17 cellular contexts compared by ENCODE assay signal in genomic region chr17:80292557-80292956, GRCh38. TPM values are rescaled to one million over a fixed set of nuclear protein-coding genes. Genes with fewer than 3 reads are reported as not detected.
DNase-seq lines count a peak whose midpoint lies in the region; ATAC-seq, FAIRE-seq and TF ChIP-seq lines count a peak whose summit lies in the region.
"Had no signal": no experiment of that assay in that cellular context is flagged by ENCODE, and none has a peak within 500 bp of the region (broad histone marks: within the 10 kb centered on the region; RNA-seq: fewer than 3 reads in every experiment).

No MANE protein-coding gene starts in this region.

- WGBS in neuronal stem cell (ENCODE audit: extremely low coverage in 2 of 2, insufficient read length in 2 of 2, insufficient replicate concordance in 1 of 2), 2 donors: no CpG with 5 or more reads among the region's 9 CpGs

- FAIRE-seq in RCC 7860 (lab: Jason Lieb, UNC): no peak

- H2AFZ ChIP-seq in neuronal stem cell (ENCODE audit: low read length): no peak overlapping the region

- H3K14ac ChIP-seq in neuronal stem cell (ENCODE audit: low read length): no peak overlapping the region

- no peak overlapping the region for H3K4me2 ChIP-seq in neuronal stem cell (ENCODE audit: insufficient read depth, low read length, poor library complexity, severe bottlenecking)

- H3K4me3 ChIP-seq in BE2C (ENCODE audit: low read depth, low read length): no peak overlapping the region
- no peak overlapping the region for H3K4me3 ChIP-seq in neuronal stem cell (ENCODE audit: low read length in 2 of 2)
- H3K4me3 ChIP-seq: breast epithelium, right lobe of liver had no signal

- H3K4me1 Mint-ChIP-seq in chondrocyte (ENCODE audit: low read depth): no peaks in the 10 kb centered on the region
- H3K4me1 Mint-ChIP-seq: mesothelial cell of epicardium had no signal

- no peak overlapping the region for H3K4me3 Mint-ChIP-seq in chondrocyte (ENCODE audit: unreplicated experiment)
- H3K4me3 Mint-ChIP-seq: activated naive CD8-positive, alpha-beta T cell treated with anti-CD3 and anti-CD28 coated beads, Interleukin-2, amount 10 ng/mL, durations not matched to agents 7 days and 5 days; activated T-cell treated with anti-CD3 and anti-CD28 coated beads, Interleukin-2, amount 50 U/mL, for 4 hours; mesothelial cell of epicardium had no signal

- H3K79me1 ChIP-seq in neuronal stem cell (ENCODE audit: low read depth, low read length): no peaks in the 10 kb centered on the region

- H2BK15ac ChIP-seq in neuronal stem cell (ENCODE audit: low read length): no peak overlapping the region

- H2AK5ac ChIP-seq in neuronal stem cell (ENCODE audit: low read depth, low read length): no peak overlapping the region

- no peak overlapping the region for H4K8ac ChIP-seq in neuronal stem cell (ENCODE audit: low read depth, low read length)

- H3K4me1 ChIP-seq in BE2C (no peaks in the 10 kb centered on the region), neuronal stem cell (ENCODE audit: control insufficient read depth in 2 of 2, insufficient read depth in 1 of 2, low read depth in 1 of 2, low read length in 2 of 2) (peaks cover 0 to 12% of the 10 kb centered on the region in 2 donors)
- H3K4me1 ChIP-seq: breast epithelium had no signal

- no peak overlapping the region for H3K18ac ChIP-seq in neuronal stem cell (ENCODE audit: low read length)

- H3K4ac ChIP-seq in neuronal stem cell (ENCODE audit: low read length): no peak overlapping the region

- H2BK5ac ChIP-seq in neuronal stem cell (ENCODE audit: low read length): no peak overlapping the region

- H3K27ac ChIP-seq in neuronal stem cell (replicated peaks; ENCODE audit: low read length) (no peak overlapping the region), substantia nigra (ENCODE audit: low read depth, low read length, poor library complexity, severe bottlenecking) (no peak overlapping the region)
- H3K27ac ChIP-seq: breast epithelium, right lobe of liver had no signal

- H2BK12ac ChIP-seq in neuronal stem cell (ENCODE audit: low read length): no peak overlapping the region

- H3K27ac Mint-ChIP-seq in chondrocyte (ENCODE audit: unreplicated experiment): no peak overlapping the region
- H3K27ac Mint-ChIP-seq: activated naive CD8-positive, alpha-beta T cell treated with anti-CD3 and anti-CD28 coated beads, Interleukin-2, amount 10 ng/mL, durations not matched to agents 7 days and 5 days; mesothelial cell of epicardium had no signal

- H3K9me3 ChIP-seq in BE2C: no peaks in the 10 kb centered on the region; the same call in 1 of the 2 replicates
- H3K9me3 ChIP-seq in neuronal stem cell (replicated peaks in 1 of 2; ENCODE audit: control insufficient read depth in 2 of 2, insufficient read depth in 1 of 2, low read depth in 1 of 2, low read length in 2 of 2): peaks cover 0 to 2% of the 10 kb centered on the region in 2 donors
- H3K9me3 ChIP-seq: breast epithelium, right lobe of liver had no signal

- TF ChIP-seq CTCF in BE2C (IDR thresholded peaks at IDR 0.05; ENCODE audit: low read depth, low read length) (peak; percentile 10; the same call in 1 of the 2 replicates), chondrocyte (IDR thresholded peaks at IDR 0.05) (peak; percentile 36)

- H3K23ac ChIP-seq in neuronal stem cell (ENCODE audit: low read depth, low read length, poor library complexity): no peak overlapping the region

- H3K27me3 ChIP-seq in BE2C: no peaks in the 10 kb centered on the region
- H3K27me3 ChIP-seq in neuronal stem cell (ENCODE audit: control insufficient read depth in 3 of 3, insufficient read depth in 3 of 3, low read depth in 1 of 3, low read length in 3 of 3): no peaks in the 10 kb centered on the region
- H3K27me3 ChIP-seq: breast epithelium, right lobe of liver had no signal

- H3K9ac ChIP-seq in neuronal stem cell (ENCODE audit: low read depth, low read length, poor library complexity): peak overlapping the region; percentile 61

- H3K36me3 ChIP-seq in BE2C (peaks cover 9% of the 10 kb centered on the region), neuronal stem cell (replicated peaks in 1 of 2; ENCODE audit: control insufficient read depth in 2 of 2, insufficient read depth in 2 of 2, low read length in 2 of 2) (peaks cover 32 to 75% of the 10 kb centered on the region in 2 donors)
- H3K36me3 ChIP-seq: breast epithelium had no signal

- H3K36me3 Mint-ChIP-seq in chondrocyte (ENCODE audit: low read depth): peaks cover 44% of the 10 kb centered on the region

- DNase-seq in BE2C (no peak), HT-29 (ENCODE audit: low spot score) (peak; percentile 12), chondrocyte (ENCODE audit: low spot score) (peak; percentile 59), neuronal stem cell (ENCODE audit: low spot score) (no peak), substantia nigra (lab: John Stamatoyannopoulos, UW) (no peak), RCC 7860 (ENCODE audit: low spot score) (no peak), NCI-H2196 (lab: John Stamatoyannopoulos, UW; ENCODE audit: unreplicated experiment) (no peak)
- DNase-seq: activated naive CD8-positive, alpha-beta T cell treated with anti-CD3 and anti-CD28 coated beads, Interleukin-2, amount 10 ng/mL, durations not matched to agents 7 days and 5 days; activated T-cell treated with anti-CD3 and anti-CD28 coated beads, Interleukin-2, amount 50 U/mL, for 4 hours; Calu3; KG1; NCI-H1105; NCI-H774 had no signal

- H2BK120ac ChIP-seq in neuronal stem cell (ENCODE audit: low read depth, low read length): no peak overlapping the region

- H4K91ac ChIP-seq in neuronal stem cell (ENCODE audit: low read depth, low read length, poor library complexity): no peak overlapping the region

- no peak for ATAC-seq in HG03439 (IDR thresholded peaks at IDR 0.05; ENCODE audit: unreplicated experiment)
- ATAC-seq: activated T-cell treated with anti-CD3 and anti-CD28 coated beads, Interleukin-2, amount 50 U/mL, for 4 hours had no signal

- H3K27me3 Mint-ChIP-seq in chondrocyte (ENCODE audit: low read depth): no peaks in the 10 kb centered on the region
- H3K27me3 Mint-ChIP-seq: activated naive CD8-positive, alpha-beta T cell treated with anti-CD3 and anti-CD28 coated beads, Interleukin-2, amount 10 ng/mL, durations not matched to agents 7 days and 5 days had no signal

- no peaks in the 10 kb centered on the region for H3K9me3 Mint-ChIP-seq in chondrocyte (ENCODE audit: low read depth)
- H3K9me3 Mint-ChIP-seq: activated naive CD8-positive, alpha-beta T cell treated with anti-CD3 and anti-CD28 coated beads, Interleukin-2, amount 10 ng/mL, durations not matched to agents 7 days and 5 days; activated T-cell treated with anti-CD3 and anti-CD28 coated beads, Interleukin-2, amount 50 U/mL, for 4 hours; mesothelial cell of epicardium had no signal

RNA-seq across cellular contexts. Expression of gene RNF213, which starts 31.9 kb away (rescaled TPM):
- 37.4 TPM for polyA plus RNA-seq in BE2C (2012; ENCODE audit: insufficient read depth, insufficient read length, low read depth)
- 49.5 and 70.5 TPM in 2 replicates for total RNA-seq in HT-29 (2014; rRNA removed; shearing (Covaris generic))
- 72.5 to 104 TPM (median 73.2 TPM) in 3 replicates for total RNA-seq in chondrocyte
- 17.4 TPM for polyA plus RNA-seq in neuronal stem cell (2013, experiment 1 of 2)
- 18.4 TPM for polyA plus RNA-seq in neuronal stem cell (2013, experiment 2 of 2)

Comparison
In these comparisons a context has a peak if more than half of its experiments do, and no peak if none do; other contexts are left out.
1. DNase-seq: peak in HT-29 (single experiment) and chondrocyte (single experiment); none in BE2C (single experiment), neuronal stem cell (single experiment), substantia nigra (0 of 49), RCC 7860 (single experiment) and NCI-H2196 (single experiment).